In genomic region chr16:84597518-84598390, GRCh38 we compare ENCODE assay signal across 8 cellular contexts. TPM values are rescaled to one million over a fixed set of nuclear protein-coding genes. Genes with fewer than 3 reads are reported as not detected.
DNase-seq lines count a peak whose midpoint lies in the region; ATAC-seq and TF ChIP-seq lines count a peak whose summit lies in the region.

No MANE protein-coding gene starts in this region.

- H3K4me3 ChIP-seq in left lung: no peak overlapping the region

- H3K27me3 Mint-ChIP-seq in activated CD8-positive, alpha-beta memory T cell treated with anti-CD3 and anti-CD28 coated beads, Interleukin-2, amount 10 ng/mL, durations not matched to agents 7 days and 5 days: no peaks in the 10 kb centered on the region
- no peaks in the 10 kb centered on the region for H3K27me3 Mint-ChIP-seq in activated CD8-positive, alpha-beta T cell treated with anti-CD3 and anti-CD28 coated beads, Interleukin-2, amount 10 ng/mL, durations not matched to agents 7 days and 5 days (ENCODE audit: low read depth)

- DNase-seq in activated CD8-positive, alpha-beta memory T cell treated with anti-CD3 and anti-CD28 coated beads, Interleukin-2, amount 10 ng/mL, durations not matched to agents 7 days and 5 days: peak; percentile 85
- no peak for DNase-seq in activated CD8-positive, alpha-beta memory T cell treated with anti-CD3 and anti-CD28 coated beads, Interleukin-2, amount 50 U/mL, for 4 hours
- DNase-seq in activated CD8-positive, alpha-beta T cell treated with anti-CD3 and anti-CD28 coated beads, Interleukin-2, amount 10 ng/mL, durations not matched to agents 7 days and 5 days: peak; percentile 73
- DNase-seq in left lung (peak in 1 of 2 donors; percentile 56), DMS53 treated with DMSO at 0.1 percent for 48 hours (lab: John Stamatoyannopoulos, UW; ENCODE audit: unreplicated experiment) (no peak), GM20000 (ENCODE audit: low spot score) (no peak)

- TF ChIP-seq CTCF in left lung (IDR thresholded peaks at IDR 0.05): no peak
- no peak for TF ChIP-seq CTCF in GM20000 (IDR thresholded peaks at IDR 0.05; ENCODE audit: extremely low read depth, missing control alignments)

- H3K27ac Mint-ChIP-seq in activated CD8-positive, alpha-beta memory T cell treated with anti-CD3 and anti-CD28 coated beads, Interleukin-2, amount 10 ng/mL, durations not matched to agents 7 days and 5 days: peak overlapping the region; percentile 97
- peak overlapping the region; percentile 96 for H3K27ac Mint-ChIP-seq in activated CD8-positive, alpha-beta T cell treated with anti-CD3 and anti-CD28 coated beads, Interleukin-2, amount 10 ng/mL, durations not matched to agents 7 days and 5 days

- CTCF ChIA-PET in activated CD8-positive, alpha-beta memory T cell treated with anti-CD3 and anti-CD28 coated beads, Interleukin-2, amount 10 ng/mL, durations not matched to agents 7 days and 5 days (lab: Charles Lee): interaction anchor here (1.0 to 8.3 kb wide), 10 partner anchors 10 to 142 kb away, joined by 3 to 88 read pairs (median 8); partner anchors contain the start of gene COTL1
- CTCF ChIA-PET in activated CD8-positive, alpha-beta T cell treated with anti-CD3 and anti-CD28 coated beads, Interleukin-2, amount 10 ng/mL, durations not matched to agents 7 days and 5 days (lab: Charles Lee): interaction anchor here (0.7 to 4.8 kb wide), 13 partner anchors 10 to 140 kb away, joined by 3 to 27 read pairs (median 4); no protein-coding TSS in a partner anchor

- H3K36me3 Mint-ChIP-seq in activated CD8-positive, alpha-beta memory T cell treated with anti-CD3 and anti-CD28 coated beads, Interleukin-2, amount 10 ng/mL, durations not matched to agents 7 days and 5 days: peaks cover 74% of the 10 kb centered on the region
- H3K36me3 Mint-ChIP-seq in activated CD8-positive, alpha-beta T cell treated with anti-CD3 and anti-CD28 coated beads, Interleukin-2, amount 10 ng/mL, durations not matched to agents 7 days and 5 days (ENCODE audit: low read depth): peaks cover 88% of the 10 kb centered on the region

- intact Hi-C loops in left lung (cut with DNase I): no loop called here

- H3K9me3 Mint-ChIP-seq in activated CD8-positive, alpha-beta memory T cell treated with anti-CD3 and anti-CD28 coated beads, Interleukin-2, amount 10 ng/mL, durations not matched to agents 7 days and 5 days (ENCODE audit: low read depth): no peaks in the 10 kb centered on the region
- no peaks in the 10 kb centered on the region for H3K9me3 Mint-ChIP-seq in activated CD8-positive, alpha-beta T cell treated with anti-CD3 and anti-CD28 coated beads, Interleukin-2, amount 10 ng/mL, durations not matched to agents 7 days and 5 days (ENCODE audit: insufficient read depth)

- peak overlapping the region; percentile 44 to 90 for H3K27ac ChIP-seq in left lung
- peak overlapping the region; percentile 44 for H3K27ac ChIP-seq in temporal lobe (ENCODE audit: low read depth, low read length)

- peaks cover 32 to 96% of the 10 kb centered on the region in 2 donors for H3K4me1 ChIP-seq in left lung

- H3K36me3 ChIP-seq in left lung: no peaks in the 10 kb centered on the region

- ATAC-seq in activated CD8-positive, alpha-beta memory T cell treated with anti-CD3 and anti-CD28 coated beads, Interleukin-2, amount 10 ng/mL, durations not matched to agents 7 days and 5 days: peak; percentile 35
- peak; percentile 39 for ATAC-seq in activated CD8-positive, alpha-beta T cell treated with anti-CD3 and anti-CD28 coated beads, Interleukin-2, amount 10 ng/mL, durations not matched to agents 7 days and 5 days
- ATAC-seq in left lung (peak; percentile 18), HG02840 (IDR thresholded peaks at IDR 0.05; ENCODE audit: low FRiP score, unreplicated experiment) (no peak)

- H3K4me3 Mint-ChIP-seq in activated CD8-positive, alpha-beta memory T cell treated with anti-CD3 and anti-CD28 coated beads, Interleukin-2, amount 10 ng/mL, durations not matched to agents 7 days and 5 days: peak overlapping the region; percentile 55
- H3K4me3 Mint-ChIP-seq in activated CD8-positive, alpha-beta T cell treated with anti-CD3 and anti-CD28 coated beads, Interleukin-2, amount 10 ng/mL, durations not matched to agents 7 days and 5 days: peak overlapping the region; percentile 73

- POLR2A ChIA-PET in activated CD8-positive, alpha-beta T cell treated with anti-CD3 and anti-CD28 coated beads, Interleukin-2, amount 10 ng/mL, durations not matched to agents 7 days and 5 days (lab: Charles Lee): interaction anchor here (0.6 to 4.8 kb wide), 9 partner anchors 9 to 84 kb away, joined by 3 to 30 read pairs (median 5); no protein-coding TSS in a partner anchor

- no peaks in the 10 kb centered on the region for H3K27me3 ChIP-seq in left lung

- no peaks in the 10 kb centered on the region for H3K9me3 ChIP-seq in left lung

- H3K4me1 Mint-ChIP-seq in activated CD8-positive, alpha-beta memory T cell treated with anti-CD3 and anti-CD28 coated beads, Interleukin-2, amount 10 ng/mL, durations not matched to agents 7 days and 5 days: peaks cover 91% of the 10 kb centered on the region
- H3K4me1 Mint-ChIP-seq in activated CD8-positive, alpha-beta T cell treated with anti-CD3 and anti-CD28 coated beads, Interleukin-2, amount 10 ng/mL, durations not matched to agents 7 days and 5 days (ENCODE audit: low read depth): peaks cover 95% of the 10 kb centered on the region

RNA-seq across cellular contexts. Expression of gene COTL1, which starts 20.1 kb away (rescaled TPM):
- 1,000 to 10,000 TPM; 1,052 to 1,190 TPM for total RNA-seq in activated CD8-positive, alpha-beta memory T cell treated with anti-CD3 and anti-CD28 coated beads, Interleukin-2, amount 10 ng/mL, durations not matched to agents 7 days and 5 days
- total RNA-seq in activated CD8-positive, alpha-beta T cell treated with anti-CD3 and anti-CD28 coated beads, Interleukin-2, amount 10 ng/mL, durations not matched to agents 7 days and 5 days: 100 to 1,000 TPM; 837 to 887 TPM
- total RNA-seq in left lung: 100 to 1,000 TPM in 1 of 2 donors, 10 to 100 TPM in 1; 92.7 to 206 TPM
- 62.0 TPM for total RNA-seq in temporal lobe

RNA-seq across cellular contexts. Expression of gene KLHL36, which starts 50.6 kb away (rescaled TPM):
- 10 to 100 TPM; 38.5 to 44.9 TPM for total RNA-seq in activated CD8-positive, alpha-beta memory T cell treated with anti-CD3 and anti-CD28 coated beads, Interleukin-2, amount 10 ng/mL, durations not matched to agents 7 days and 5 days
- 10 to 100 TPM; 31.4 to 32.6 TPM for total RNA-seq in activated CD8-positive, alpha-beta T cell treated with anti-CD3 and anti-CD28 coated beads, Interleukin-2, amount 10 ng/mL, durations not matched to agents 7 days and 5 days
- total RNA-seq in left lung (10 to 100 TPM; 44.7 to 50.9 TPM), temporal lobe (47.0 TPM)

Comparison
In these comparisons a context has a peak if more than half of its experiments do, and no peak if none do; other contexts are left out.
1. DNase-seq: peak in activated CD8-positive, alpha-beta memory T cell treated with anti-CD3 and anti-CD28 coated beads, Interleukin-2, amount 10 ng/mL, durations not matched to agents 7 days and 5 days (single experiment) and activated CD8-positive, alpha-beta T cell treated with anti-CD3 and anti-CD28 coated beads, Interleukin-2, amount 10 ng/mL, durations not matched to agents 7 days and 5 days (single experiment); none in activated CD8-positive, alpha-beta memory T cell treated with anti-CD3 and anti-CD28 coated beads, Interleukin-2, amount 50 U/mL, for 4 hours (single experiment), DMS53 treated with DMSO at 0.1 percent for 48 hours (single experiment) and GM20000 (single experiment).
2. RNA of gene COTL1, which starts 20.1 kb away (total RNA-seq): 1,052 to 1,190 TPM in activated CD8-positive, alpha-beta memory T cell treated with anti-CD3 and anti-CD28 coated beads, Interleukin-2, amount 10 ng/mL, durations not matched to agents 7 days and 5 days and 837 to 887 TPM in activated CD8-positive, alpha-beta T cell treated with anti-CD3 and anti-CD28 coated beads, Interleukin-2, amount 10 ng/mL, durations not matched to agents 7 days and 5 days; 92.7 to 206 TPM in left lung and 62.0 TPM in temporal lobe (single experiment); every median in the first group is over 4 times any median in the second.